9 cellular contexts compared by ENCODE assay signal in genomic region chr19:38557205-38557799, GRCh38.
DNase-seq lines count a peak whose midpoint lies in the region; ATAC-seq, FAIRE-seq and TF ChIP-seq lines count a peak whose summit lies in the region.
"Had no signal": no experiment of that assay in that cellular context is flagged by ENCODE, and none has a peak within 500 bp of the region (broad histone marks: within the 10 kb centered on the region; RNA-seq: fewer than 3 reads in every experiment).

No MANE protein-coding gene starts in this region.

- no peaks in the 10 kb centered on the region for H3K4me1 Mint-ChIP-seq in chondrocyte (ENCODE audit: low read depth)

- H3K4me3 ChIP-seq in GM12864 (ENCODE audit: low read depth, low read length) (peak overlapping the region; percentile 5; the same call in 1 of the 2 replicates), tibial artery (no peak overlapping the region)

- H3K36me3 Mint-ChIP-seq in chondrocyte (ENCODE audit: low read depth) = no peaks in the 10 kb centered on the region

- intact Hi-C loops in tibial artery (cut with DNase I; ENCODE audit: low total_unique reads) = no loop called here

- DNase-seq in GM12864 (ENCODE audit: low read depth) (peak; percentile 88), GM20000 (ENCODE audit: low spot score) (peak; percentile 71), MV-4-11 (lab: John Stamatoyannopoulos, UW) (peak; percentile 97), chondrocyte (ENCODE audit: low spot score) (peak; percentile 34), inferior parietal cortex (ENCODE audit: extremely low spot score) (no peak), HTR-8/SVneo (ENCODE audit: insufficient read length, low spot score) (no peak), tibial artery (no peak)
- DNase-seq: foreskin melanocyte had no signal

- ATAC-seq in GM21360 (IDR thresholded peaks at IDR 0.05; ENCODE audit: unreplicated experiment) = no peak

- peaks cover 24% of the 10 kb centered on the region for H3K27me3 Mint-ChIP-seq in chondrocyte (ENCODE audit: low read depth)

- TF ChIP-seq CTCF in GM12864 (IDR thresholded peaks at IDR 0.05; ENCODE audit: low read depth, low read length, missing control alignments) (peak; percentile 45), GM20000 (IDR thresholded peaks at IDR 0.05; ENCODE audit: extremely low read depth, missing control alignments) (no peak), chondrocyte (IDR thresholded peaks at IDR 0.05) (no peak), tibial artery (IDR thresholded peaks at IDR 0.05) (no peak)

- FAIRE-seq in HTR-8/SVneo (lab: Jason Lieb, UNC) = no peak

- no peaks in the 10 kb centered on the region for H3K36me3 ChIP-seq in tibial artery

- no peaks in the 10 kb centered on the region for H3K9me3 ChIP-seq in tibial artery

- no peaks in the 10 kb centered on the region for H3K9me3 Mint-ChIP-seq in chondrocyte (ENCODE audit: low read depth)

- peaks cover 0 to 6% of the 10 kb centered on the region in 2 donors for H3K27me3 ChIP-seq in tibial artery

- no peak overlapping the region for H3K4me3 Mint-ChIP-seq in chondrocyte (ENCODE audit: unreplicated experiment)

- no peak overlapping the region for H3K27ac Mint-ChIP-seq in chondrocyte (ENCODE audit: unreplicated experiment)

- no peak overlapping the region for H3K27ac ChIP-seq in tibial artery

- H3K4me1 ChIP-seq in tibial artery = no peaks in the 10 kb centered on the region

Comparison
In these comparisons a context has a peak if more than half of its experiments do, and no peak if none do; other contexts are left out.
1. DNase-seq: peak in GM12864 (single experiment), GM20000 (single experiment), MV-4-11 (single experiment) and chondrocyte (single experiment); none in inferior parietal cortex (single experiment), HTR-8/SVneo (single experiment) and tibial artery (0 of 2).